14 cellular contexts compared by ENCODE assay signal in the genomic region with DNA sequence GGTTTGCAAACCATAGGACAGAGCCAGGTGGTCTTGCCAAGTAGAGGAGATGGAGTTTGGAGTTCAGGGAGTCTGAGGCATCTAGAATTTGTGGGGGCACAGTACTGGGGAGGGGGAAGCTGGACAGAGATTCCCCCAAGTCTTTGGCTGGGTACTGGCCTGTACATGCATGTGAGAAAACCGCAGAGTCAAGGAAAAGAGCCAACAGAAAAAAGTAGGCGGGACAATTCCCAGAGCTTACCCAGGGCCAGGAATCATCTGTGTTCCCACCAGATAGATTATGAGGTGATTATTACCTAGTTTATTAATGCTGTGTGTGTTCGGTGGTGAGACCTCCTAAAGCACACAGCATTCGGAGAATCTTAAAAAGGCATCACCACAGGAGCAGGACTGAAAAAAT.
"Had no signal": no experiment of that assay in that cellular context is flagged by ENCODE, and none has a peak within 500 bp of the region (broad histone marks: within the 10 kb centered on the region; RNA-seq: fewer than 3 reads in every experiment).

No MANE protein-coding gene starts in this region.

- H3K4me3 ChIP-seq: coronary artery, left lung, thyroid gland, uterus had no signal

- H3K36me3 ChIP-seq: left lung, thyroid gland, uterus had no signal

- H3K4me3 Mint-ChIP-seq: activated T-cell treated with anti-CD3 and anti-CD28 coated beads, Interleukin-2, amount 50 U/mL, for 72 hours; nephron had no signal

- H3K4me2 ChIP-seq: SK-N-SH had no signal

- H3K27me3 ChIP-seq: left lung, thyroid gland, uterus had no signal

- H3K27ac Mint-ChIP-seq: activated T-cell treated with anti-CD3 and anti-CD28 coated beads, Interleukin-2, amount 50 U/mL, for 72 hours; nephron had no signal

- DNase-seq: activated CD4-positive, alpha-beta T cell treated with anti-CD3 and anti-CD28 coated beads for 48 hours; activated gamma-delta T cell treated with Interleukin-2 at 50 U/mL for 16 hours; activated T-cell treated with anti-CD3 and anti-CD28 coated beads, Interleukin-2, amount 50 U/mL, for 72 hours; central memory CD4-positive, alpha-beta T cell; effector CD4-positive, alpha-beta T cell; left lung; SK-N-SH; stimulated activated CD4-positive, alpha-beta T cell treated with anti-CD3 and anti-CD28 coated beads, Interleukin-15, amount 100 ng/mL, for 24 hours; stimulated activated CD4-positive, alpha-beta T cell treated with anti-CD3 and anti-CD28 coated beads, Interleukin-4, amount 100 ng/mL, for 4 hours; uterus had no signal

- FAIRE-seq: islet of Langerhans had no signal

- H3K9me3 Mint-ChIP-seq: activated T-cell treated with anti-CD3 and anti-CD28 coated beads, Interleukin-2, amount 50 U/mL, for 72 hours had no signal

- H3K9ac ChIP-seq: SK-N-SH had no signal

- H3K9me3 ChIP-seq: left lung, SK-N-SH, thyroid gland, uterus had no signal

- H3K27ac ChIP-seq: coronary artery, left lung, thyroid gland, uterus had no signal
